8 cellular contexts compared by ENCODE assay signal in genomic region chr2:224523626-224524577, GRCh38.
DNase-seq lines count a peak whose midpoint lies in the region; ATAC-seq, FAIRE-seq and TF ChIP-seq lines count a peak whose summit lies in the region.

No MANE protein-coding gene starts in this region.

- no peak overlapping the region for H2BK12ac ChIP-seq in H1 (ENCODE audit: low read depth, low read length)

- TF ChIP-seq RAD21 in H1 (IDR thresholded peaks at IDR 0.05 in 1 of 2, conservative IDR thresholded peaks at IDR 0.05 in 1 of 2; ENCODE audit: low read depth in 2 of 2, low read length in 2 of 2), result no peak

- CTCF ChIA-PET in AG04450 (lab: Charles Lee), result interaction anchor here (0.6 kb wide), 1 partner anchor 46 kb away, joined by 7 read pairs; no protein-coding TSS in a partner anchor
- CTCF ChIA-PET in H1 (lab: Charles Lee; ENCODE audit: partially characterized antibody), result interaction anchor here (1.0 to 1.6 kb wide), 2 partner anchors 20 to 76 kb away, joined by 3 to 4 read pairs; no protein-coding TSS in a partner anchor

- no peak overlapping the region for H3K4me3 ChIP-seq in AG04450 (ENCODE audit: low read depth, low read length)
- peak overlapping the region; percentile 7; the same call in 1 of the 2 replicates for H3K4me3 ChIP-seq in Karpas-422 (ENCODE audit: low read length)
- no peak overlapping the region for H3K4me3 ChIP-seq in H1 (ENCODE audit: extremely low read depth in 1 of 4, insufficient read depth in 2 of 4, low read depth in 3 of 4, low read length in 4 of 4)
- no peak overlapping the region for H3K4me3 ChIP-seq in uterus
- H3K4me3 ChIP-seq in aorta (ENCODE audit: low read length in 2 of 2), result no peak overlapping the region

- H3K9me2 ChIP-seq in Karpas-422 (replicated peaks; ENCODE audit: insufficient read depth, low read length), result no peaks in the 10 kb centered on the region

- H4K20me1 ChIP-seq in Karpas-422 (ENCODE audit: insufficient read depth, low read depth, low read length) (no peaks in the 10 kb centered on the region), H1 (replicated peaks in 1 of 2; ENCODE audit: control insufficient read depth in 1 of 2, insufficient read depth in 2 of 2, low read length in 2 of 2) (peaks cover 3 to 4% of the 10 kb centered on the region in 2 experiments)

- no peaks in the 10 kb centered on the region for H3K23me2 ChIP-seq in H1 (ENCODE audit: low read depth, low read length)

- H2BK20ac ChIP-seq in H1 (ENCODE audit: low read length), result no peak overlapping the region

- no peaks in the 10 kb centered on the region for H3K9me3 ChIP-seq in AG04450 (ENCODE audit: control insufficient read depth, insufficient read depth, low read length)
- H3K9me3 ChIP-seq in Karpas-422 (ENCODE audit: low read length), result no peaks in the 10 kb centered on the region
- H3K9me3 ChIP-seq in H1 (ENCODE audit: insufficient read depth in 2 of 2, low read depth in 1 of 2, low read length in 1 of 2), result no peaks in the 10 kb centered on the region
- no peaks in the 10 kb centered on the region for H3K9me3 ChIP-seq in uterus
- H3K9me3 ChIP-seq in aorta (ENCODE audit: control insufficient read depth, low read length), result no peaks in the 10 kb centered on the region

- peak overlapping the region; percentile 37 for H3K9ac ChIP-seq in Karpas-422 (ENCODE audit: low read length)
- H3K9ac ChIP-seq in H1 (replicated peaks in 1 of 4; ENCODE audit: extremely low read depth in 1 of 4, low read depth in 3 of 4, low read length in 3 of 4), result no peak overlapping the region

- H3K18ac ChIP-seq in H1 (ENCODE audit: extremely low read depth, low read length), result no peak overlapping the region

- TF ChIP-seq CTCF in AG04450 (IDR thresholded peaks at IDR 0.05; ENCODE audit: low read depth, low read length) (no peak), H1 (IDR thresholded peaks at IDR 0.05; ENCODE audit: control extremely low read depth in 1 of 3, insufficient read depth in 1 of 3, low read depth in 1 of 3, low read length in 3 of 3) (no peak), uterus (IDR thresholded peaks at IDR 0.05) (no peak)

- no peak overlapping the region for H2BK5ac ChIP-seq in H1 (ENCODE audit: low read depth, low read length)

- intact Hi-C loops in uterus (cut with DNase I; ENCODE audit: low total_unique reads), result no loop called here
- intact Hi-C loops in aorta (cut with DNase I), result loop anchor here in 1 of 2 donors (10.0 kb wide), 1 partner anchor 61 kb away; the partner anchor contains the start of gene CUL3

- H4K5ac ChIP-seq in H1 (ENCODE audit: insufficient read length, low read depth, low read length), result no peak overlapping the region

- H2BK15ac ChIP-seq in H1 (ENCODE audit: low read length), result no peak overlapping the region

- H2AFZ ChIP-seq in Karpas-422 (ENCODE audit: low read length), result no peak overlapping the region
- H2AFZ ChIP-seq in H1 (ENCODE audit: low read length), result no peak overlapping the region

- no peak overlapping the region for H3K4ac ChIP-seq in H1 (replicated peaks; ENCODE audit: insufficient read length, low read depth, low read length)

- TF ChIP-seq POLR2A in H1 (IDR thresholded peaks at IDR 0.05; ENCODE audit: control extremely low read depth in 1 of 2, low read depth in 2 of 2, low read length in 2 of 2), result no peak
- TF ChIP-seq POLR2A in uterus (IDR thresholded peaks at IDR 0.05), result no peak

- peak overlapping the region; percentile 32 for H3K27ac ChIP-seq in AG04450 (ENCODE audit: low read depth, low read length)
- H3K27ac ChIP-seq in Karpas-422 (ENCODE audit: low read length), result peak overlapping the region; percentile 73
- 0 out of 2 replicates have a peak overlapping the region, but pooled peaks have one; percentile 51 for H3K27ac ChIP-seq in H1 (ENCODE audit: low read depth, low read length)
- H3K27ac ChIP-seq in uterus, result no peak overlapping the region
- H3K27ac ChIP-seq in aorta (ENCODE audit: low read depth in 1 of 2, low read length in 2 of 2), result no peak overlapping the region

- H3K36me3 ChIP-seq in Karpas-422 (ENCODE audit: insufficient read depth, low read length) (peaks cover 8% of the 10 kb centered on the region), H1 (ENCODE audit: control insufficient read depth in 2 of 4, insufficient read depth in 4 of 4, low read length in 3 of 4) (no peaks in the 10 kb centered on the region), uterus (no peaks in the 10 kb centered on the region), aorta (ENCODE audit: control insufficient read depth in 1 of 2, insufficient read depth in 2 of 2, low read length in 1 of 2) (no peaks in the 10 kb centered on the region)

- H4K8ac ChIP-seq in H1 (ENCODE audit: extremely low read depth, insufficient read depth, low read length), result no peak overlapping the region

- no peak overlapping the region for H2BK120ac ChIP-seq in H1 (replicated peaks; ENCODE audit: low read depth, low read length)

- peak; percentile 26 for ATAC-seq in GM19351 (IDR thresholded peaks at IDR 0.05; ENCODE audit: unreplicated experiment)
- no peak for ATAC-seq in aorta (ENCODE audit: low FRiP score)

- TF ChIP-seq EP300 in H1 (IDR thresholded peaks at IDR 0.05; ENCODE audit: borderline replicate concordance in 1 of 2, low read depth in 2 of 2, low read length in 2 of 2), result no peak

- H3K14ac ChIP-seq in H1 (ENCODE audit: insufficient read length), result no peak overlapping the region

- H3K23ac ChIP-seq in H1 (ENCODE audit: insufficient read length), result no peak overlapping the region

- no peak overlapping the region for H3K56ac ChIP-seq in H1 (replicated peaks; ENCODE audit: insufficient read length, low read depth, low read length)

- POLR2A ChIA-PET in AG04450 (lab: Yijun Ruan, JAX) (no interaction called here), H1 (lab: Charles Lee; ENCODE audit: partially characterized antibody) (interaction anchor here (1.8 kb wide), 1 partner anchor 8 kb away, joined by 5 read pairs; no protein-coding TSS in a partner anchor)

- H3K4me1 ChIP-seq in Karpas-422 (ENCODE audit: low read length) (peaks cover 98% of the 10 kb centered on the region), H1 (replicated peaks in 1 of 4; ENCODE audit: control insufficient read depth in 3 of 4, insufficient read depth in 4 of 4, low read length in 3 of 4) (peaks cover 0 to 12% (median 1%) of the 10 kb centered on the region in 4 experiments; a peak in 2 of 7 replicates), uterus (peaks cover 0 to 17% of the 10 kb centered on the region in 2 donors), aorta (ENCODE audit: control insufficient read depth in 1 of 2, insufficient read depth in 2 of 2, low read length in 2 of 2) (peaks cover 6 to 18% of the 10 kb centered on the region in 2 donors)

- no peak overlapping the region for H4K91ac ChIP-seq in H1 (replicated peaks; ENCODE audit: insufficient read length, low read length)

- no peaks in the 10 kb centered on the region; the same call in 1 of the 2 replicates for H3K79me1 ChIP-seq in H1 (ENCODE audit: low read depth, low read length)

- peak overlapping the region; percentile 54 for H3K4me2 ChIP-seq in Karpas-422 (ENCODE audit: low read depth, low read length, poor library complexity, severe bottlenecking)
- H3K4me2 ChIP-seq in H1 (ENCODE audit: insufficient read depth in 1 of 2, low read depth in 2 of 2, low read length in 2 of 2), result no peak overlapping the region

- no peak overlapping the region; the same call in 1 of the 2 replicates for H2AK5ac ChIP-seq in H1 (ENCODE audit: low read depth, low read length)

- no peaks in the 10 kb centered on the region for H3K27me3 ChIP-seq in AG04450 (ENCODE audit: control insufficient read depth, insufficient read depth, low read length)
- no peaks in the 10 kb centered on the region for H3K27me3 ChIP-seq in Karpas-422 (ENCODE audit: low read length)
- H3K27me3 ChIP-seq in H1 (replicated peaks in 1 of 4; ENCODE audit: control insufficient read depth in 3 of 4, extremely low read depth in 1 of 4, insufficient read depth in 3 of 4, low read length in 3 of 4), result no peaks in the 10 kb centered on the region
- H3K27me3 ChIP-seq in uterus, result no peaks in the 10 kb centered on the region
- no peaks in the 10 kb centered on the region for H3K27me3 ChIP-seq in aorta (ENCODE audit: control insufficient read depth in 1 of 2, insufficient read depth in 2 of 2, low read length in 1 of 2)

- no peak for FAIRE-seq in H1 (lab: Jason Lieb, UNC)

- peaks cover 99% of the 10 kb centered on the region for H3K79me2 ChIP-seq in Karpas-422 (ENCODE audit: low read length)
- peaks cover 11 to 93% of the 10 kb centered on the region in 2 experiments for H3K79me2 ChIP-seq in H1 (ENCODE audit: control insufficient read depth in 1 of 2, insufficient read depth in 2 of 2, low read length in 2 of 2)

- 87% methylated on average over 6 of the region's 6 CpGs; no CpG with 5 or more reads in 1 of the 2 experiments for WGBS in H1 (ENCODE audit: extremely low coverage in 1 of 2, insufficient coverage in 1 of 2, insufficient read length in 1 of 2, insufficient replicate concordance in 2 of 2, low coverage in 1 of 2, low lambda C conversion rate in 2 of 2, missing lambda C conversion rate in 1 of 2), 2 experiments
- 85 to 87% methylated on average over 6 of the region's 6 CpGs for WGBS in aorta, 2 donors

- DNase-seq in AG04450 (ENCODE audit: low read depth, low spot score) (no peak), Karpas-422 (no peak), H1 (ENCODE audit: low read depth in 1 of 2, low spot score in 2 of 2) (no peak), uterus (no peak), NCI-H187 treated with DMSO at 0.1 percent for 48 hours (lab: John Stamatoyannopoulos, UW) (no peak), aorta (no peak)
- DNase-seq in stimulated activated CD4-positive, alpha-beta T cell treated with anti-CD3 and anti-CD28 coated beads, Interleukin-2, amount 100 ng/mL, for 48 hours, result no peak

TF ChIP-seq in H1, 55 proteins besides CTCF, POLR2A, EP300 and RAD21 (continues in another document):
- TF ChIP-seq TBP (IDR thresholded peaks at IDR 0.05; ENCODE audit: low read depth, low read length), result no peak
- TF ChIP-seq, protein P1, sequence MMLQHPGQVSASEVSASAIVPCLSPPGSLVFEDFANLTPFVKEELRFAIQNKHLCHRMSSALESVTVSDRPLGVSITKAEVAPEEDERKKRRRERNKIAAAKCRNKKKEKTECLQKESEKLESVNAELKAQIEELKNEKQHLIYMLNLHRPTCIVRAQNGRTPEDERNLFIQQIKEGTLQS (IDR thresholded peaks at IDR 0.05; ENCODE audit: insufficient read depth, low read depth, low read length), result no peak

Comparison
In these comparisons a context has a peak if more than half of its experiments do, and no peak if none do; other contexts are left out.
1. H3K27ac ChIP-seq: peak in AG04450 (single experiment), Karpas-422 (single experiment) and H1 (single experiment); none in uterus (0 of 2) and aorta (0 of 2).